Comparison of ENCODE assay signal across 19 cellular contexts in the genomic region with DNA sequence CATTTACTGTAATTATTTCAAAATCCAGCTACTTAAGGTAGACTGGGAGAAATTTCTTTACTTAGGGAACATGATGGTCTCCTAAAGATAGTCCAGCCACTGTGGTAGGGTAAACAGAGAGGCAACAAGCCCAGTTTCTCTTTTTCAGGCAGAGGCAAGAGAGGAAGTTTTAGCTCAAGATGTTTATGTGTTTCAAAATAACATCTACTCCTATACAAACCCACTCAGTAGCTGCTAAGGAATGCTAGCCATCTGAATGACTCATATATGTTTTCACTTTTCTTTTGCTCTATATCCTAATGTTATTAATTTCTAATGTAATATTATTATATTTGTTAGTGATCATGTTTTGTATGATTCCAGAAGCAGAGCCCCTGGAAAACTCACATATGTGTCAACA.
DNase-seq lines count a peak whose midpoint lies in the region; ATAC-seq and TF ChIP-seq lines count a peak whose summit lies in the region.
"Had no signal": no experiment of that assay in that cellular context is flagged by ENCODE, and none has a peak within 500 bp of the region (broad histone marks: within the 10 kb centered on the region; RNA-seq: fewer than 3 reads in every experiment).

No MANE protein-coding gene starts in this region.

- no peak for ATAC-seq in GM19328 (IDR thresholded peaks at IDR 0.05; ENCODE audit: unreplicated experiment)
- no peak for ATAC-seq in HG02938 (IDR thresholded peaks at IDR 0.05; ENCODE audit: unreplicated experiment)
- ATAC-seq: T-cell had no signal

- no peaks in the 10 kb centered on the region for H3K36me3 ChIP-seq in brain microvascular endothelial cell (replicated peaks)
- H3K36me3 ChIP-seq: thoracic aorta had no signal

- H3K9me3 ChIP-seq in AG04450 (ENCODE audit: control insufficient read depth, insufficient read depth, low read length), result no peaks in the 10 kb centered on the region
- H3K9me3 ChIP-seq: thoracic aorta had no signal

- no peaks in the 10 kb centered on the region for H3K27me3 ChIP-seq in AG04450 (ENCODE audit: control insufficient read depth, insufficient read depth, low read length)
- no peaks in the 10 kb centered on the region for H3K27me3 ChIP-seq in brain microvascular endothelial cell (replicated peaks)

- no peak overlapping the region for H3K27ac ChIP-seq in AG04450 (ENCODE audit: low read depth, low read length)
- peak overlapping the region; percentile 71 for H3K27ac ChIP-seq in brain microvascular endothelial cell
- H3K27ac ChIP-seq: thoracic aorta had no signal

- peak; percentile 48 for DNase-seq in AG04450 (ENCODE audit: low read depth, low spot score)
- peak; percentile 43 for DNase-seq in LHCN-M2 (ENCODE audit: low read depth)
- peak; percentile 14 for DNase-seq in brain microvascular endothelial cell
- DNase-seq in iris pigment epithelial cell (ENCODE audit: low read depth), result peak; percentile 91
- no peak for DNase-seq in NCI-H187 treated with DMSO at 0.1 percent for 48 hours (lab: John Stamatoyannopoulos, UW)
- no peak for DNase-seq in activated CD4-positive, alpha-beta T cell treated with anti-CD3 and anti-CD28 coated beads for 4 hours
- DNase-seq: activated CD4-positive, CD25-positive, alpha-beta regulatory T cell; effector CD4-positive, alpha-beta T cell; GOT3; NCI-H1417; NCI-H446 treated with DMSO at 0.1 percent for 48 hours; nephron progenitor cell; retina; stimulated activated CD4-positive, alpha-beta T cell treated with anti-CD3 and anti-CD28 coated beads, Interleukin-2, amount 100 ng/mL, for 48 hours; stimulated activated CD8-positive, alpha-beta memory T cell treated with anti-CD3 and anti-CD28 coated beads, Interleukin-4, amount 100 ng/mL, for 48 hours; T-cell had no signal

- in situ Hi-C loops in brain microvascular endothelial cell (cut with HindIII; ENCODE audit: low pct_ligation_motif_present, low sequenced_read_pairs), result no loop called here

- POLR2A ChIA-PET in AG04450 (lab: Yijun Ruan, JAX), result no interaction called here

- no peak overlapping the region for H3K4me3 ChIP-seq in AG04450 (ENCODE audit: low read depth, low read length)
- H3K4me3 ChIP-seq in brain microvascular endothelial cell (ENCODE audit: low read depth, low read length), result no peak overlapping the region
- H3K4me3 ChIP-seq: thoracic aorta had no signal

- TF ChIP-seq CTCF in AG04450 (IDR thresholded peaks at IDR 0.05; ENCODE audit: low read depth, low read length) (no peak), brain microvascular endothelial cell (IDR thresholded peaks at IDR 0.05; ENCODE audit: low read depth, low read length, missing control alignments) (no peak)

- CTCF ChIA-PET in AG04450 (lab: Charles Lee), result no interaction called here

Comparison
In these comparisons a context has a peak if more than half of its experiments do, and no peak if none do; other contexts are left out.
1. DNase-seq: peak in AG04450 (single experiment), LHCN-M2 (single experiment), brain microvascular endothelial cell (single experiment) and iris pigment epithelial cell (single experiment); none in NCI-H187 treated with DMSO at 0.1 percent for 48 hours (single experiment) and activated CD4-positive, alpha-beta T cell treated with anti-CD3 and anti-CD28 coated beads for 4 hours (0 of 2).